Comparison of ENCODE assay signal across 8 cellular contexts in genomic region chr17:31549121-31549524, GRCh38.
DNase-seq lines count a peak whose midpoint lies in the region; ATAC-seq and TF ChIP-seq lines count a peak whose summit lies in the region.

No MANE protein-coding gene starts in this region.

- H3K4me1 ChIP-seq in spleen = peaks cover 0 to 33% (median 21%) of the 10 kb centered on the region in 6 donors

- POLR2A ChIA-PET in BJ (lab: Charles Lee) = no interaction called here

- DNase-seq in BJ (ENCODE audit: low read depth) = no peak
- no peak for DNase-seq in Jurkat, Clone E6-1 (ENCODE audit: low read depth, low spot score)
- no peak for DNase-seq in spleen
- DNase-seq in amniotic stem cell (lab: John Stamatoyannopoulos, UW) = no peak
- DNase-seq in GM13976 (ENCODE audit: low spot score) = no peak

- in situ Hi-C loops in GM13976 (cut with MboI; ENCODE audit: low sequenced_read_pairs, unreplicated experiment) = no loop called here

- H3K9me3 ChIP-seq in iPS-18c (ENCODE audit: control insufficient read depth, insufficient read depth, low read length) (no peaks in the 10 kb centered on the region), spleen (no peaks in the 10 kb centered on the region)

- TF ChIP-seq POLR2A in spleen (IDR thresholded peaks at IDR 0.05) = no peak

- TF ChIP-seq CTCF in BJ (IDR thresholded peaks at IDR 0.05; ENCODE audit: insufficient read depth, low read depth, low read length) (no peak), spleen (IDR thresholded peaks at IDR 0.05 in 8 of 11, conservative IDR thresholded peaks at IDR 0.05 in 3 of 11) (no peak), GM13976 (IDR thresholded peaks at IDR 0.05; ENCODE audit: borderline replicate concordance, control extremely low read depth, extremely low read depth, insufficient read depth, missing control alignments) (no peak)

- peak; percentile 5 for ATAC-seq in GM18519 (IDR thresholded peaks at IDR 0.05; ENCODE audit: low FRiP score, unreplicated experiment)

- H3K27me3 ChIP-seq in BJ (ENCODE audit: control insufficient read depth, insufficient read depth, low read length) = no peaks in the 10 kb centered on the region
- H3K27me3 ChIP-seq in spleen (replicated peaks in 1 of 7) = no peaks in the 10 kb centered on the region

- H3K4me3 ChIP-seq in BJ (ENCODE audit: low read depth, low read length) (peak overlapping the region; percentile 93), iPS-18c (ENCODE audit: insufficient read depth, low read depth, low read length) (peak overlapping the region; percentile 96), spleen (peak overlapping the region; percentile 63 to 92 (median 84))
- peak overlapping the region; percentile 62 for H3K4me3 ChIP-seq in Jurkat, Clone E6-1 (ENCODE audit: low read length)

- intact Hi-C loops in spleen (cut with DNase I; ENCODE audit: low total_unique reads) = no loop called here

- H3K36me3 ChIP-seq in BJ (ENCODE audit: control insufficient read depth, insufficient read depth, low read length) (no peaks in the 10 kb centered on the region), spleen (no peaks in the 10 kb centered on the region)

- H3K27ac ChIP-seq in adipose tissue (ENCODE audit: low read depth, low read length) = peak overlapping the region; percentile 72
- H3K27ac ChIP-seq in spleen = peak overlapping the region; percentile 86 to 97 (median 92)

- 0 to 1% (median 1%) methylated on average over 18 of the region's 18 CpGs for WGBS in adipose tissue, 3 donors
- WGBS in spleen, 5 donors = 0 to 1% (median 0%) methylated on average over 11 to 18 of the region's 18 CpGs

- CTCF ChIA-PET in BJ (lab: Yijun Ruan, JAX) = interaction anchor here (0.9 to 1.9 kb wide), 3 partner anchors 8 to 12 kb away, joined by 3 to 8 read pairs (median 3); no protein-coding TSS in a partner anchor
